Comparison of ENCODE assay signal across 8 cellular contexts in genomic region chr20:44210422-44211176, GRCh38. TPM values are rescaled to one million over a fixed set of nuclear protein-coding genes. Genes with fewer than 3 reads are reported as not detected.
DNase-seq lines count a peak whose midpoint lies in the region; ATAC-seq lines count a peak whose summit lies in the region.

TSS of gene OSER1 (minus strand) at chr20:44210771. CDS start at chr20:44206957, 3,814 bp downstream.

- peak within 1 kb of the TSS; percentile 96 for H3K4me3 ChIP-seq in CD8-positive, alpha-beta memory T cell (ENCODE audit: low read length)

- peaks cover 9 to 36% (median 11%) of the 10 kb centered on the region in 3 donors for H3K36me3 Mint-ChIP-seq in CD8-positive, alpha-beta memory T cell

- H3K27me3 Mint-ChIP-seq in CD8-positive, alpha-beta memory T cell: no peaks in the 10 kb centered on the region

- no peaks in the 10 kb centered on the region for H3K27me3 ChIP-seq in CD8-positive, alpha-beta memory T cell (ENCODE audit: insufficient read depth, low read length, poor library complexity, severe bottlenecking)

- H3K36me3 ChIP-seq in CD8-positive, alpha-beta memory T cell (ENCODE audit: insufficient read depth, low read length): no peaks in the 10 kb centered on the region

- peak within 1 kb of the TSS; percentile 96 for H3K27ac ChIP-seq in CD8-positive, alpha-beta memory T cell (ENCODE audit: low read depth, low read length)

- CTCF ChIA-PET in CD8-positive, alpha-beta memory T cell (lab: Charles Lee): interaction anchor here (0.6 to 3.0 kb wide), 3 partner anchors 8 to 100 kb away, joined by 3 to 13 read pairs (median 7); partner anchors contain the start of gene FITM2

- H3K4me3 Mint-ChIP-seq in CD8-positive, alpha-beta memory T cell: peak within 1 kb of the TSS; percentile 87 to 99 (median 93)

- peak; percentile 48 for ATAC-seq in GM19468 (IDR thresholded peaks at IDR 0.05; ENCODE audit: extremely low read depth, unreplicated experiment)

- no peaks in the 10 kb centered on the region for H3K9me3 ChIP-seq in CD8-positive, alpha-beta memory T cell (ENCODE audit: low read length)

- peaks cover 52% of the 10 kb centered on the region for H3K4me1 ChIP-seq in CD8-positive, alpha-beta memory T cell (ENCODE audit: insufficient read depth, low read length)

- POLR2A ChIA-PET in CD8-positive, alpha-beta memory T cell (lab: Charles Lee): interaction anchor here (0.6 to 1.2 kb wide), 4 partner anchors 8 to 434 kb away, joined by 3 to 4 read pairs (median 3); no protein-coding TSS in a partner anchor

- peaks cover 55 to 72% (median 68%) of the 10 kb centered on the region in 3 donors for H3K4me1 Mint-ChIP-seq in CD8-positive, alpha-beta memory T cell

- peak; percentile 97 to 99 (median 98) for DNase-seq in CD8-positive, alpha-beta memory T cell
- DNase-seq in HS-5 (ENCODE audit: low read depth) (peak; percentile 96), medulla oblongata (ENCODE audit: extremely low spot score) (peak; percentile 98)
- peak; percentile 96 for DNase-seq in NK-92 treated with Interleukin-12 subunit alpha and Interleukin-12 subunit beta, amount 100 ng/mL, for 24 hours (lab: John Stamatoyannopoulos, UW)
- DNase-seq in activated CD8-positive, alpha-beta memory T cell treated with anti-CD3 and anti-CD28 coated beads for 24 hours: peak; percentile 99
- peak; percentile 98 for DNase-seq in effector CD8-positive, alpha-beta T cell (lab: John Stamatoyannopoulos, UW)
- peak; percentile 95 for DNase-seq in stimulated activated CD8-positive, alpha-beta memory T cell treated with anti-CD3 and anti-CD28 coated beads, Interleukin-12 subunit alpha, Interleukin-12 subunit beta, amount 100 ng/mL, for 1 hour (ENCODE audit: low read depth)

- H3K27ac Mint-ChIP-seq in CD8-positive, alpha-beta memory T cell: peak within 1 kb of the TSS; percentile 91 to 100 (median 98)

- no peaks in the 10 kb centered on the region for H3K9me3 Mint-ChIP-seq in CD8-positive, alpha-beta memory T cell

RNA-seq across cellular contexts. Expression of gene OSER1, which starts in this region (rescaled TPM):
- 10 to 100 TPM; 24.8 to 25.7 TPM for total RNA-seq in CD8-positive, alpha-beta memory T cell
- 35.1 TPM for polyA plus RNA-seq in CD8-positive, alpha-beta memory T cell

Comparison
In these comparisons a context has a peak if more than half of its experiments do, and no peak if none do; other contexts are left out.
1. Peak in every context shown above with its lines: DNase-seq, ATAC-seq, H3K4me3 ChIP-seq and H3K27ac ChIP-seq.